Comparison of ENCODE assay signal across 1 cellular context in genomic region chr17:40098846-40099626, GRCh38.
A peak's percentile ranks its signal among the peaks of the same experiment; 100 is the strongest.
TF ChIP-seq lines count a peak whose summit lies in the region.

No MANE protein-coding gene starts in this region.

TF ChIP-seq in IMR-90, 13 proteins besides CTCF, POLR2A, EP300 and RAD21 (continued from another document):
- TF ChIP-seq ELK1 (IDR thresholded peaks at IDR 0.05; ENCODE audit: borderline replicate concordance, low read depth, low read length) (no peak), MXI1 (IDR thresholded peaks at IDR 0.05; ENCODE audit: borderline replicate concordance, low read depth, low read length) (peak; percentile 99), RCOR1 (IDR thresholded peaks at IDR 0.05; ENCODE audit: insufficient replicate concordance, low read length) (no peak)
